ENCODE assay signal across 22 cellular contexts in the genomic region with DNA sequence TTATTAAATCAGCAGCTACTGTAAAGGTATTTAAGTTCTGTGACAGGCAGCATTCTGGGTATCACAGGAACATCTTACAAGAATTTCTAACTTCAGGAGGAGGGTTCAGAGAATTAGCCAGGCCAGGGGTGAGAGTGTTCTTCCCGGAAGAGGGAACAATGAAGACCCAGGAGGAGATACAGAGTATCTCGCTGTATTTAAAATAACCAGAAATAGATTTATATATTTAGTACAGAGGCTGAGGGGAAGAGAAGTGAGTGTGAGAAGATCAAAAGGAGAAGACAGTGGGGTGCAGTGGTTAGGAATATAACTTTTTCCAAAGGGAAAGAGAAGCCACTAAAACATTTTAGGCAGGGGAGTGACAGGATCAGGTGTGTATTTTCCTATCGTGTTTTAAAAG.
"Had no signal": no experiment of that assay in that cellular context is flagged by ENCODE, and none has a peak within 500 bp of the region (broad histone marks: within the 10 kb centered on the region; RNA-seq: fewer than 3 reads in every experiment).

No MANE protein-coding gene starts in this region.

- H3K4me3 ChIP-seq: adrenal gland, breast epithelium, SJSA1 had no signal

- H3K27me3 Mint-ChIP-seq: activated CD8-positive, alpha-beta T cell treated with anti-CD3 and anti-CD28 coated beads for 36 hours; activated naive CD8-positive, alpha-beta T cell treated with anti-CD3 and anti-CD28 coated beads, Interleukin-2, amount 10 ng/mL, durations not matched to agents 7 days and 5 days had no signal

- H3K27ac Mint-ChIP-seq: activated CD8-positive, alpha-beta T cell treated with anti-CD3 and anti-CD28 coated beads for 36 hours; activated naive CD8-positive, alpha-beta T cell treated with anti-CD3 and anti-CD28 coated beads, Interleukin-2, amount 10 ng/mL, durations not matched to agents 7 days and 5 days; activated T-cell treated with anti-CD3 and anti-CD28 coated beads, Interleukin-2, amount 50 U/mL, for 72 hours had no signal

- ATAC-seq: activated CD4-positive, CD25-positive, alpha-beta regulatory T cell treated with anti-CD3 and anti-CD28 coated beads, Interleukin-2, amount 50 U/mL, for 24 hours; activated CD8-positive, alpha-beta T cell treated with anti-CD3 and anti-CD28 coated beads for 36 hours; activated T-cell treated with anti-CD3 and anti-CD28 coated beads, Interleukin-2, amount 50 U/mL, for 72 hours had no signal

- H3K4me1 ChIP-seq: breast epithelium had no signal

- H3K27me3 ChIP-seq: adrenal gland, breast epithelium, SJSA1 had no signal

- H3K9me3 ChIP-seq: adrenal gland, breast epithelium, SJSA1 had no signal

- H3K9me3 Mint-ChIP-seq: activated CD8-positive, alpha-beta T cell treated with anti-CD3 and anti-CD28 coated beads for 36 hours; activated naive CD8-positive, alpha-beta T cell treated with anti-CD3 and anti-CD28 coated beads, Interleukin-2, amount 10 ng/mL, durations not matched to agents 7 days and 5 days had no signal

- H3K27ac ChIP-seq: adrenal gland, breast epithelium, SJSA1 had no signal

- DNase-seq: activated CD4-positive, alpha-beta T cell treated with anti-CD3 and anti-CD28 coated beads for 4 hours; activated CD8-positive, alpha-beta memory T cell treated with anti-CD3 and anti-CD28 coated beads, Interleukin-2, amount 50 U/mL, for 4 hours; activated CD8-positive, alpha-beta T cell treated with anti-CD3 and anti-CD28 coated beads for 36 hours; activated naive CD4-positive, alpha-beta T cell treated with anti-CD3 and anti-CD28 coated beads, Interleukin-2, amount 50 U/mL, for 16 hours; activated naive CD8-positive, alpha-beta T cell treated with anti-CD3 and anti-CD28 coated beads, Interleukin-2, amount 10 ng/mL, durations not matched to agents 7 days and 5 days; activated T-cell treated with anti-CD3 and anti-CD28 coated beads, Interleukin-2, amount 50 U/mL, for 72 hours; adrenal gland; anterior cingulate cortex; Kasumi-1; KBM-7; NCI-H1105 treated with DMSO at 0.1 percent for 48 hours; NCI-H1436 treated with DMSO at 0.1 percent for 48 hours; NCI-H187 treated with DMSO at 0.1 percent for 48 hours; NCI-H2081 treated with DMSO at 0.1 percent for 48 hours; NCI-H2227 treated with DMSO at 0.1 percent for 48 hours; NCI-H526; NCI-H82; SHP77; SW 1271 had no signal

- H3K36me3 ChIP-seq: adrenal gland, breast epithelium had no signal

- H3K4me3 Mint-ChIP-seq: activated CD8-positive, alpha-beta T cell treated with anti-CD3 and anti-CD28 coated beads for 36 hours; activated naive CD8-positive, alpha-beta T cell treated with anti-CD3 and anti-CD28 coated beads, Interleukin-2, amount 10 ng/mL, durations not matched to agents 7 days and 5 days; activated T-cell treated with anti-CD3 and anti-CD28 coated beads, Interleukin-2, amount 50 U/mL, for 72 hours had no signal
